ENCODE assay signal across 2 cellular contexts in the genomic region with DNA sequence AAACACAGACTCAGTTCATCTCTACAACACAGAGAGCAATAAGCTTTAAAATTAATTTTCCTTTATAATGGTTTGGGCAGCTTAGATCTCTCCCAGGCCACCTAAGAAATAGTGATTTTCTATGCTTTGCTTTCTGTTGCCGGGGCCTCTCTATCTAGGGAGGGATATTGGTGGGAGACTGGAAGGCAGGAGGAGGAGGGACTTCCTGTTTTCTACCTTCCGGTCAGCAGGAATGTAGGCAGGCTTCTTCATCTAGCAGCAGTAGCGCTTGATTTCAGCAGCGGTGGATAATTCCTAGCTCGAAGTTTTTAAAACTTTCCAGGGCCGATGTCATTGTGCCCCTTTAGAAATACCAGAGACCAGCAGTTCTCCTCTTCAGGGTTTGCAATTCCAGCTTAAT.
TF ChIP-seq lines count a peak whose summit lies in the region.

No MANE protein-coding gene starts in this region.

TF ChIP-seq in K562, 482 proteins besides CTCF, POLR2A, EP300 and RAD21:
- TF ChIP-seq ZBTB40 (IDR thresholded peaks at IDR 0.05) (peak; percentile 69), ZBTB40 (CRISPR knock-in tag; IDR thresholded peaks at IDR 0.05) (no peak), NCOA2 (IDR thresholded peaks at IDR 0.05; ENCODE audit: partially characterized antibody in 2 of 2) (no peak), SPI1 (IDR thresholded peaks at IDR 0.05; ENCODE audit: borderline replicate concordance, low read depth, low read length) (peak; percentile 84), GABPA (tag; conservative IDR thresholded peaks at IDR 0.05; ENCODE audit: low read depth) (peak; percentile 48; the same call in 1 of the 2 replicates), EHMT2 (IDR thresholded peaks at IDR 0.05) (0 out of 2 replicates have a peak, but pooled peaks have one; percentile 20)

TF ChIP-seq in SK-N-SH, 30 proteins besides CTCF, POLR2A, EP300 and RAD21:
- TF ChIP-seq FOXM1 (IDR thresholded peaks at IDR 0.05; ENCODE audit: low read depth) (no peak), POLR2AphosphoS5 (IDR thresholded peaks at IDR 0.05; ENCODE audit: low read depth, low read length) (no peak), USF2 (IDR thresholded peaks at IDR 0.05; ENCODE audit: borderline replicate concordance, low read depth, low read length) (no peak)
